In genomic region chr11:65637794-65638317, GRCh38 we compare ENCODE assay signal across 8 cellular contexts. TPM values are rescaled to one million over a fixed set of nuclear protein-coding genes. Genes with fewer than 3 reads are reported as not detected.
DNase-seq lines count a peak whose midpoint lies in the region; ATAC-seq and TF ChIP-seq lines count a peak whose summit lies in the region.

Gene SIPA1, plus strand, starts transcription at chr11:65638101. Its CDS starts 2,821 bp downstream, at chr11:65640922.

- peak within 1 kb of the TSS; percentile 80 for H3K4me2 ChIP-seq in Loucy (ENCODE audit: low read depth, low read length, poor library complexity, severe bottlenecking)
- peak within 1 kb of the TSS; percentile 96 for H3K4me2 ChIP-seq in hepatocyte

- peak within 1 kb of the TSS; percentile 76 for H3K9ac ChIP-seq in Loucy (ENCODE audit: low read depth, low read length, poor library complexity, severe bottlenecking)

- H3K4me3 ChIP-seq in Loucy (ENCODE audit: low read length, poor library complexity, severe bottlenecking), result peak within 1 kb of the TSS; percentile 83
- peak within 1 kb of the TSS; percentile 56 for H3K4me3 ChIP-seq in hepatocyte

- H2AFZ ChIP-seq in Loucy (ENCODE audit: low read length) (peak within 1 kb of the TSS; percentile 50; the same call in 1 of the 2 replicates), hepatocyte (peak within 1 kb of the TSS; percentile 54)

- no peaks in the 10 kb centered on the region for H3K27me3 ChIP-seq in Loucy (ENCODE audit: insufficient read depth, low read length, poor library complexity, severe bottlenecking)
- no peaks in the 10 kb centered on the region for H3K27me3 ChIP-seq in hepatocyte

- H3K4me1 ChIP-seq in Loucy (ENCODE audit: insufficient read depth, low read length, poor library complexity, severe bottlenecking) (peaks cover 37% of the 10 kb centered on the region), hepatocyte (ENCODE audit: insufficient read depth) (no peaks in the 10 kb centered on the region)

- H3K9me2 ChIP-seq in Loucy (replicated peaks; ENCODE audit: low read depth, low read length), result no peaks in the 10 kb centered on the region
- no peaks in the 10 kb centered on the region for H3K9me2 ChIP-seq in hepatocyte (replicated peaks; ENCODE audit: insufficient read depth)

- TF ChIP-seq CTCF in Loucy (conservative IDR thresholded peaks at IDR 0.05; ENCODE audit: low read length) (peak; percentile 19; the same call in 1 of the 2 replicates), hepatocyte (IDR thresholded peaks at IDR 0.05; ENCODE audit: poor library complexity) (peak; percentile 25)

- 5% methylated on average over 40 of the region's 42 CpGs for WGBS in hepatocyte (ENCODE audit: low lambda C conversion rate, missing lambda C conversion rate)

- H3K36me3 ChIP-seq in Loucy (ENCODE audit: insufficient read depth, low read length) (peaks cover 28% of the 10 kb centered on the region; the same call in 1 of the 2 replicates), hepatocyte (replicated peaks; ENCODE audit: insufficient read depth, low read depth) (no peaks in the 10 kb centered on the region)

- ATAC-seq in GM21576 (IDR thresholded peaks at IDR 0.05; ENCODE audit: unreplicated experiment), result peak; percentile 35

- peaks cover 20% of the 10 kb centered on the region; the same call in 1 of the 2 replicates for H3K79me2 ChIP-seq in Loucy (ENCODE audit: insufficient read depth, low read length)
- no peaks in the 10 kb centered on the region for H3K79me2 ChIP-seq in hepatocyte

- no peaks in the 10 kb centered on the region for H3F3A ChIP-seq in Loucy (ENCODE audit: low read depth)

- DNase-seq in DMS153 (lab: John Stamatoyannopoulos, UW) (peak; percentile 40), T1000 (lab: John Stamatoyannopoulos, UW) (peak; percentile 72), astrocyte of the hippocampus (ENCODE audit: low read depth, low spot score) (peak; percentile 95), hepatocyte (ENCODE audit: low spot score) (peak; percentile 90), renal cortical epithelial cell (ENCODE audit: low read depth) (peak; percentile 91), NCI-H2107 treated with DMSO at 0.1 percent for 48 hours (lab: John Stamatoyannopoulos, UW; ENCODE audit: unreplicated experiment) (no peak)

- H3K9me3 ChIP-seq in Loucy (ENCODE audit: insufficient read depth, low read depth, low read length) (no peaks in the 10 kb centered on the region), hepatocyte (ENCODE audit: low read depth) (no peaks in the 10 kb centered on the region)

- H3K27ac ChIP-seq in hepatocyte, result peak within 1 kb of the TSS; percentile 85

- no peaks in the 10 kb centered on the region for H4K20me1 ChIP-seq in Loucy (ENCODE audit: insufficient read depth, low read length, poor library complexity, severe bottlenecking)
- no peaks in the 10 kb centered on the region for H4K20me1 ChIP-seq in hepatocyte (ENCODE audit: insufficient read depth, poor library complexity, severe bottlenecking)

RNA-seq across cellular contexts. Expression of gene SIPA1, which starts in this region (rescaled TPM):
- 15.6 and 19.1 TPM in 2 replicates for total RNA-seq in hepatocyte
- 35.2 and 42.9 TPM in 2 replicates for polyA plus RNA-seq in hepatocyte
- total RNA-seq in renal cortical epithelial cell, result 16.8 and 29.1 TPM in 2 replicates
